ENCODE assay signal across 26 cellular contexts in genomic region chr9:93646640-93647178, GRCh38.
DNase-seq lines count a peak whose midpoint lies in the region; ATAC-seq and TF ChIP-seq lines count a peak whose summit lies in the region.
"Had no signal": no experiment of that assay in that cellular context is flagged by ENCODE, and none has a peak within 500 bp of the region (broad histone marks: within the 10 kb centered on the region; RNA-seq: fewer than 3 reads in every experiment).

No MANE protein-coding gene starts in this region.

- TF ChIP-seq CTCF in omental fat pad (IDR thresholded peaks at IDR 0.05): no peak

- DNase-seq in cardiac septum (ENCODE audit: low spot score) (peak; percentile 63), Right ventricle myocardium inferior (ENCODE audit: missing footprints) (no peak), ecto neural progenitor cell (ENCODE audit: low spot score) (peak; percentile 34), omental fat pad (ENCODE audit: low spot score) (peak; percentile 17), SHP77 (lab: John Stamatoyannopoulos, UW) (no peak), SIG-M5 (lab: John Stamatoyannopoulos, UW) (no peak)
- DNase-seq: activated CD4-positive, alpha-beta T cell treated with anti-CD3 and anti-CD28 coated beads for 1 hour; activated CD8-positive, alpha-beta T cell treated with anti-CD3 and anti-CD28 coated beads, Interleukin-2, amount 10 ng/mL, durations not matched to agents 7 days and 5 days; activated naive CD4-positive, alpha-beta T cell treated with anti-CD3 and anti-CD28 coated beads for 36 hours; amniotic stem cell; brain microvascular endothelial cell; DMS 273 treated with DMSO at 0.1 percent for 48 hours; EL; GOT3; hippocampal formation; KG1; left cardiac atrium; NCI-H1105; NCI-H187 treated with DMSO at 0.1 percent for 48 hours; NCI-H510A treated with DMSO at 0.1 percent for 48 hours; nephron progenitor cell; stimulated activated CD4-positive, alpha-beta T cell treated with anti-CD3 and anti-CD28 coated beads, Interleukin-1b, Interleukin-23, amount 100 ng/mL, for 48 hours; stimulated activated naive CD8-positive, alpha-beta T cell treated with anti-CD3 and anti-CD28 coated beads, Interleukin-15, Interleukin-2, amounts not matched to agents 100 U/mL and 50 U/mL, for 24 hours had no signal

- no peak for ATAC-seq in Right ventricle myocardium inferior
- no peak for ATAC-seq in omental fat pad (ENCODE audit: low FRiP score)
- ATAC-seq in HG03175 (IDR thresholded peaks at IDR 0.05; ENCODE audit: unreplicated experiment): no peak
- ATAC-seq: activated CD8-positive, alpha-beta T cell treated with anti-CD3 and anti-CD28 coated beads, Interleukin-2, amount 10 ng/mL, durations not matched to agents 7 days and 5 days; gastroesophageal sphincter; left cardiac atrium; SK-N-SH treated with all-trans-retinoic acid at 6 μM for 48 hours; stimulated activated naive CD8-positive, alpha-beta T cell treated with anti-CD3 and anti-CD28 coated beads, Interleukin-15, Interleukin-2, amounts not matched to agents 100 U/mL and 50 U/mL, for 24 hours had no signal

- intact Hi-C loops in cardiac septum (cut with DNase I): no loop called here
- intact Hi-C loops in Right ventricle myocardium inferior (cut with DNase I): no loop called here

Comparison
In these comparisons a context has a peak if more than half of its experiments do, and no peak if none do; other contexts are left out.
1. DNase-seq: peak in cardiac septum (single experiment), ecto neural progenitor cell (single experiment) and omental fat pad (single experiment); none in Right ventricle myocardium inferior (single experiment), SHP77 (0 of 2) and SIG-M5 (single experiment).